ENCODE assay signal across 15 cellular contexts in genomic region chr10:3747248-3747960, GRCh38. TPM values are rescaled to one million over a fixed set of nuclear protein-coding genes. Genes with fewer than 3 reads are reported as not detected.
DNase-seq lines count a peak whose midpoint lies in the region; ATAC-seq and TF ChIP-seq lines count a peak whose summit lies in the region.
"Had no signal": no experiment of that assay in that cellular context is flagged by ENCODE, and none has a peak within 500 bp of the region (broad histone marks: within the 10 kb centered on the region; RNA-seq: fewer than 3 reads in every experiment).

No MANE protein-coding gene starts in this region.

- H3K79me2 ChIP-seq in mammary epithelial cell (ENCODE audit: insufficient read depth, low read length) = no peaks in the 10 kb centered on the region
- no peaks in the 10 kb centered on the region for H3K79me2 ChIP-seq in parathyroid adenoma

- H3K27me3 ChIP-seq in breast epithelium (no peaks in the 10 kb centered on the region), mammary epithelial cell (ENCODE audit: insufficient read depth, low read length) (no peaks in the 10 kb centered on the region), parathyroid adenoma (ENCODE audit: control insufficient read depth, insufficient read depth, low read length) (no peaks in the 10 kb centered on the region), aorta (ENCODE audit: control insufficient read depth in 1 of 2, insufficient read depth in 2 of 2, low read length in 1 of 2) (no peaks in the 10 kb centered on the region)
- H3K27me3 ChIP-seq: foreskin keratinocyte had no signal

- dilution Hi-C loops in mammary epithelial cell (cut with HindIII; ENCODE audit: low sequenced_read_pairs) = no loop called here

- H2AFZ ChIP-seq in mammary epithelial cell (ENCODE audit: low read depth, low read length) (no peak overlapping the region), parathyroid adenoma (peak overlapping the region; percentile 3)

- H3K4me1 ChIP-seq in breast epithelium (no peaks in the 10 kb centered on the region), mammary epithelial cell (ENCODE audit: insufficient read depth, low read length) (peaks cover 6% of the 10 kb centered on the region), parathyroid adenoma (no peaks in the 10 kb centered on the region), aorta (ENCODE audit: control insufficient read depth in 1 of 2, insufficient read depth in 2 of 2, low read length in 2 of 2) (no peaks in the 10 kb centered on the region)

- intact Hi-C loops in breast epithelium (cut with DNase I; ENCODE audit: low total_unique reads) (no loop called here), mammary epithelial cell (cut with micrococcal nuclease) (no loop called here), left ventricle myocardium superior (cut with micrococcal nuclease) (no loop called here), aorta (cut with DNase I) (loop anchor here in 1 of 2 donors (10.0 kb wide), 1 partner anchor 123 kb away; no protein-coding TSS in a partner anchor)

- TF ChIP-seq CTCF in breast epithelium (IDR thresholded peaks at IDR 0.05) (no peak), mammary epithelial cell (conservative IDR thresholded peaks at IDR 0.05 in 1 of 2, IDR thresholded peaks at IDR 0.05 in 1 of 2; ENCODE audit: extremely low read depth in 1 of 2, insufficient read depth in 1 of 2, low read depth in 1 of 2, low read length in 2 of 2) (no peak), parathyroid adenoma (IDR thresholded peaks at IDR 0.05) (no peak)

- 91% methylated on average over 25 of the region's 27 CpGs for WGBS in mammary epithelial cell (ENCODE audit: low coverage, missing lambda C conversion rate)
- 24 to 27% methylated on average over 27 of the region's 27 CpGs for WGBS in aorta, 2 donors

- no peak for TF ChIP-seq POLR2A in breast epithelium (IDR thresholded peaks at IDR 0.05)

- in situ Hi-C loops in mammary epithelial cell (cut with MboI; ENCODE audit: low sequenced_read_pairs in 2 of 2) = no loop called here

- H4K20me1 ChIP-seq in mammary epithelial cell (ENCODE audit: insufficient read depth, low read length) = no peaks in the 10 kb centered on the region

- no peak for DNase-seq in breast epithelium (ENCODE audit: low spot score in 2 of 2)
- no peak for DNase-seq in mammary epithelial cell
- no peak for DNase-seq in left ventricle myocardium superior
- DNase-seq in aorta = peak in 1 of 2 donors; percentile 58
- no peak for DNase-seq in NCI-H1436 (lab: John Stamatoyannopoulos, UW)
- no peak for DNase-seq in DMS 273 (lab: John Stamatoyannopoulos, UW; ENCODE audit: unreplicated experiment)
- DNase-seq: activated CD4-positive, alpha-beta T cell treated with anti-CD3 and anti-CD28 coated beads for 1 hour; activated T-cell treated with anti-CD3 and anti-CD28 coated beads, Interleukin-2, amount 50 U/mL, for 1 hour; CD8-positive, alpha-beta memory T cell; foreskin keratinocyte; NCI-H1092 treated with DMSO at 0.1 percent for 48 hours; SHP77 treated with DMSO at 0.1 percent for 48 hours had no signal

- H3K36me3 ChIP-seq in breast epithelium = no peaks in the 10 kb centered on the region
- no peaks in the 10 kb centered on the region for H3K36me3 ChIP-seq in mammary epithelial cell (ENCODE audit: insufficient read depth, low read length)
- no peaks in the 10 kb centered on the region for H3K36me3 ChIP-seq in parathyroid adenoma (ENCODE audit: control insufficient read depth, insufficient read depth, low read length)
- no peaks in the 10 kb centered on the region for H3K36me3 ChIP-seq in aorta (ENCODE audit: control insufficient read depth in 1 of 2, insufficient read depth in 2 of 2, low read length in 1 of 2)

- peak overlapping the region in 1 of 3 donors; percentile 32 for H3K4me3 ChIP-seq in breast epithelium
- H3K4me3 ChIP-seq in mammary epithelial cell (replicated peaks in 1 of 3; ENCODE audit: insufficient read depth in 1 of 3, low read depth in 2 of 3, low read length in 3 of 3) = no peak overlapping the region
- no peak overlapping the region for H3K4me3 ChIP-seq in parathyroid adenoma (ENCODE audit: low read depth, low read length)
- no peak overlapping the region for H3K4me3 ChIP-seq in aorta (ENCODE audit: low read length in 2 of 2)

- peak overlapping the region; percentile 40 to 75 for H3K27ac ChIP-seq in breast epithelium
- no peak overlapping the region for H3K27ac ChIP-seq in mammary epithelial cell (ENCODE audit: insufficient read depth, low read depth, low read length)
- peak overlapping the region; percentile 9 for H3K27ac ChIP-seq in parathyroid adenoma
- peak overlapping the region in 1 of 2 donors; percentile 68 for H3K27ac ChIP-seq in aorta (ENCODE audit: low read depth in 1 of 2, low read length in 2 of 2)
- H3K27ac ChIP-seq: foreskin keratinocyte, KMS-11 had no signal

- no peaks in the 10 kb centered on the region for H3K9me3 ChIP-seq in breast epithelium
- no peaks in the 10 kb centered on the region for H3K9me3 ChIP-seq in mammary epithelial cell (replicated peaks; ENCODE audit: insufficient read depth, low read length)
- no peaks in the 10 kb centered on the region for H3K9me3 ChIP-seq in parathyroid adenoma (ENCODE audit: control insufficient read depth, low read length)
- no peaks in the 10 kb centered on the region for H3K9me3 ChIP-seq in aorta (ENCODE audit: control insufficient read depth, low read length)

- no peak overlapping the region for H3K9ac ChIP-seq in mammary epithelial cell (ENCODE audit: insufficient read depth, low read length)
- H3K9ac ChIP-seq in parathyroid adenoma = no peak overlapping the region
- H3K9ac ChIP-seq: KMS-11 had no signal

- H3K4me2 ChIP-seq in mammary epithelial cell (ENCODE audit: insufficient read depth, low read depth, low read length) (no peak overlapping the region), parathyroid adenoma (ENCODE audit: low read length) (no peak overlapping the region)
- H3K4me2 ChIP-seq: KMS-11 had no signal

- CTCF ChIA-PET in mammary epithelial cell (lab: Charles Lee; ENCODE audit: low non-redundant PET) = no interaction called here

- ATAC-seq in left ventricle myocardium superior = peak; percentile 49
- ATAC-seq in aorta (ENCODE audit: low FRiP score) = peak; percentile 68
- ATAC-seq in HG02571 (IDR thresholded peaks at IDR 0.05; ENCODE audit: unreplicated experiment) = no peak
- ATAC-seq: foreskin keratinocyte had no signal

- BruUV-seq in mammary epithelial cell (replicated peaks; lab: Mats Ljungman, UMichigan) = no TSS peak

RNA-seq across cellular contexts. Expression of gene KLF6, which starts 37.6 kb away (rescaled TPM):
- total RNA-seq in breast epithelium (100 to 1,000 TPM; 132 to 347 (median 186) TPM), mammary epithelial cell (100 to 1,000 TPM in 1 of 2 donors, 10 to 100 TPM in 1; 95.4 to 268 TPM), left ventricle myocardium superior (62.0 TPM), aorta (100 to 1,000 TPM; 171 to 384 TPM)
- polyA plus RNA-seq in mammary epithelial cell (125 TPM), aorta (100 to 1,000 TPM in 1 of 2 donors, 10 to 100 TPM in 1; 44.2 to 160 TPM)
- 330 TPM for polyA minus RNA-seq in mammary epithelial cell
